Comparison of ENCODE assay signal across 17 cellular contexts in genomic region chr3:150727653-150728502, GRCh38. TPM values are rescaled to one million over a fixed set of nuclear protein-coding genes. Genes with fewer than 3 reads are reported as not detected.
A peak's percentile ranks its signal among the peaks of the same experiment; 100 is the strongest.
DNase-seq lines count a peak whose midpoint lies in the region; ATAC-seq, FAIRE-seq and TF ChIP-seq lines count a peak whose summit lies in the region.
"Had no signal": no experiment of that assay in that cellular context is flagged by ENCODE, and none has a peak within 500 bp of the region (broad histone marks: within the 10 kb centered on the region; RNA-seq: fewer than 3 reads in every experiment).

No MANE protein-coding gene starts in this region.

- H3K4me3 ChIP-seq in K562 (no peak overlapping the region), right cardiac atrium (ENCODE audit: low read length) (no peak overlapping the region), upper lobe of left lung (no peak overlapping the region)
- H3K4me3 ChIP-seq: GM23248 had no signal

- TF ChIP-seq CTCF in K562 (IDR thresholded peaks at IDR 0.05 in 2 of 3, conservative IDR thresholded peaks at IDR 0.05 in 1 of 3; ENCODE audit: insufficient read depth in 2 of 3, low read depth in 1 of 3, low read length in 3 of 3) (no peak), upper lobe of left lung (IDR thresholded peaks at IDR 0.05) (no peak)

- CTCF ChIA-PET in K562 (lab: Yijun Ruan, JAX; ENCODE audit: low intra/inter-chr PET ratio): no interaction called here

- H3K9ac ChIP-seq in K562 (ENCODE audit: insufficient read depth in 1 of 2, low read depth in 2 of 2, low read length in 2 of 2): peak overlapping the region; percentile 73 to 85; a peak in 3 of 4 replicates
- H3K9ac ChIP-seq: GM23248 had no signal

- peak in 1 of 2 experiments; percentile 27; a peak in 1 of 4 replicates for TF ChIP-seq RAD21 in K562 (CRISPR knock-in tag; conservative IDR thresholded peaks at IDR 0.05 in 1 of 2, IDR thresholded peaks at IDR 0.05 in 1 of 2)

- no peak overlapping the region for H3K4me3 Mint-ChIP-seq in activated T-cell treated with anti-CD3 and anti-CD28 coated beads, Interleukin-2, amount 50 U/mL, for 24 hours
- H3K4me3 Mint-ChIP-seq: CD4-positive, CD25-positive, alpha-beta regulatory T cell had no signal

- POLR2A ChIA-PET in K562 (lab: Yijun Ruan, JAX): interaction anchor here (0.6 to 2.4 kb wide), 8 partner anchors 10 to 125 kb away, joined by 3 to 9 read pairs (median 4); partner anchors contain the start of genes SELENOT and SIAH2

- TF ChIP-seq POLR2A in K562 (conservative IDR thresholded peaks at IDR 0.05) (0 out of 2 replicates have a peak, but pooled peaks have one; percentile 47), upper lobe of left lung (IDR thresholded peaks at IDR 0.05) (peak in 1 of 4 donors; percentile 72)

- H3K27ac ChIP-seq in K562 (ENCODE audit: extremely low read depth, low read depth, low read length): peak overlapping the region; percentile 94
- no peak overlapping the region for H3K27ac ChIP-seq in right cardiac atrium (ENCODE audit: low read length)
- peak overlapping the region in 3 of 4 donors; percentile 36 to 69 (median 45) for H3K27ac ChIP-seq in upper lobe of left lung
- H3K27ac ChIP-seq: 22Rv1, GM23248, neutrophil had no signal

- no peaks in the 10 kb centered on the region for H3K9me3 Mint-ChIP-seq in activated T-cell treated with anti-CD3 and anti-CD28 coated beads, Interleukin-2, amount 50 U/mL, for 24 hours
- H3K9me3 Mint-ChIP-seq: CD4-positive, CD25-positive, alpha-beta regulatory T cell had no signal

- H3K27me3 Mint-ChIP-seq in activated T-cell treated with anti-CD3 and anti-CD28 coated beads, Interleukin-2, amount 50 U/mL, for 24 hours: no peaks in the 10 kb centered on the region
- H3K27me3 Mint-ChIP-seq: CD4-positive, CD25-positive, alpha-beta regulatory T cell had no signal

- no peaks in the 10 kb centered on the region for H3K9me1 ChIP-seq in K562 (ENCODE audit: control insufficient read depth, insufficient read depth, low read length)

- H3K4me1 Mint-ChIP-seq in activated T-cell treated with anti-CD3 and anti-CD28 coated beads, Interleukin-2, amount 50 U/mL, for 24 hours (ENCODE audit: low read depth): peaks cover 13% of the 10 kb centered on the region

- H3K79me2 ChIP-seq in K562 (ENCODE audit: control insufficient read depth, insufficient read depth, low read length): no peaks in the 10 kb centered on the region

- TSS peak; percentile 82 for BruUV-seq in K562 (replicated peaks; lab: Mats Ljungman, UMichigan)

- in situ Hi-C loops in K562 (cut with MboI): loop anchor here (10.0 kb wide), 1 partner anchor 117 kb away; no protein-coding TSS in a partner anchor

- no peaks in the 10 kb centered on the region for H3K36me3 ChIP-seq in K562 (ENCODE audit: control insufficient read depth, insufficient read depth, low read length)
- no peaks in the 10 kb centered on the region for H3K36me3 ChIP-seq in upper lobe of left lung
- H3K36me3 ChIP-seq: neutrophil had no signal

- TF ChIP-seq EP300 in K562 (IDR thresholded peaks at IDR 0.05; ENCODE audit: low read length) (peak; percentile 73), upper lobe of left lung (IDR thresholded peaks at IDR 0.05) (peak in 2 of 4 donors; percentile 70 to 76)

- DNase-seq in NCI-H1092 treated with DMSO at 0.1 percent for 48 hours (lab: John Stamatoyannopoulos, UW) (peak; percentile 19), NCI-H1092 (lab: John Stamatoyannopoulos, UW) (no peak), K562 (ENCODE audit: extremely low read depth in 1 of 4, low spot score in 3 of 4) (peak; percentile 77 to 92 (median 78)), right cardiac atrium (peak in 2 of 3 donors; percentile 29 to 52), upper lobe of left lung (peak in 1 of 2 donors; percentile 50), GF-D8 (lab: John Stamatoyannopoulos, UW) (no peak)
- DNase-seq in activated CD4-positive, CD25-positive, alpha-beta regulatory T cell treated with anti-CD3 and anti-CD28 coated beads, Interleukin-2, amount 50 U/mL, for 72 hours: no peak
- DNase-seq in activated T-cell treated with anti-CD3 and anti-CD28 coated beads, Interleukin-2, amount 50 U/mL, for 24 hours: no peak
- DNase-seq: activated CD8-positive, alpha-beta memory T cell treated with anti-CD3 and anti-CD28 coated beads for 24 hours; activated effector memory CD4-positive, alpha-beta T cell treated with Interleukin-2 at 50 U/mL for 16 hours; CD4-positive, CD25-positive, alpha-beta regulatory T cell; EL; GM23248; stimulated activated naive CD4-positive, alpha-beta T cell had no signal

- H3K4me2 ChIP-seq in K562 (ENCODE audit: insufficient read depth, low read length): peak overlapping the region; percentile 65

- ATAC-seq in K562: peak; percentile 87
- ATAC-seq in right cardiac atrium: peak; percentile 81 to 83
- peak in 1 of 2 donors; percentile 89 for ATAC-seq in upper lobe of left lung (ENCODE audit: low FRiP score in 2 of 2)

- no peaks in the 10 kb centered on the region for H3K27me3 ChIP-seq in K562 (ENCODE audit: control insufficient read depth in 2 of 2, insufficient read depth in 2 of 2, low read length in 2 of 2)
- H3K27me3 ChIP-seq in right cardiac atrium (ENCODE audit: control insufficient read depth, insufficient read depth): no peaks in the 10 kb centered on the region
- H3K27me3 ChIP-seq in upper lobe of left lung: no peaks in the 10 kb centered on the region
- H3K27me3 ChIP-seq: neutrophil had no signal

- H2AFZ ChIP-seq in K562 (ENCODE audit: low read depth, low read length): peak overlapping the region; percentile 92
- H2AFZ ChIP-seq: GM23248 had no signal

- no peaks in the 10 kb centered on the region for H3K36me3 Mint-ChIP-seq in activated T-cell treated with anti-CD3 and anti-CD28 coated beads, Interleukin-2, amount 50 U/mL, for 24 hours (ENCODE audit: low read depth)

- H3K9me3 ChIP-seq in K562 (replicated peaks; ENCODE audit: control insufficient read depth, insufficient read depth, low read depth, low read length) (no peaks in the 10 kb centered on the region), right cardiac atrium (ENCODE audit: control insufficient read depth, low read length) (no peaks in the 10 kb centered on the region), upper lobe of left lung (no peaks in the 10 kb centered on the region)
- H3K9me3 ChIP-seq: neutrophil had no signal

- 22% methylated on average over 19 of the region's 19 CpGs for WGBS in K562 (ENCODE audit: insufficient coverage, low coverage, missing lambda C conversion rate)
- WGBS in right cardiac atrium: 86% methylated on average over 19 of the region's 19 CpGs
- 83 to 89% methylated on average over 19 of the region's 19 CpGs for WGBS in upper lobe of left lung, 2 donors

- peak; percentile 95 for FAIRE-seq in K562 (lab: Jason Lieb, UNC)

- no peaks in the 10 kb centered on the region for H4K20me1 ChIP-seq in K562 (replicated peaks; ENCODE audit: control insufficient read depth, insufficient read depth, low read length)

- peaks cover 40 to 63% of the 10 kb centered on the region in 2 experiments for H3K4me1 ChIP-seq in K562 (replicated peaks in 1 of 2; ENCODE audit: control insufficient read depth in 2 of 2, insufficient read depth in 2 of 2, low read length in 2 of 2)
- H3K4me1 ChIP-seq in right cardiac atrium (ENCODE audit: control insufficient read depth, insufficient read depth, low read length): peaks cover 4% of the 10 kb centered on the region
- no peaks in the 10 kb centered on the region for H3K4me1 ChIP-seq in upper lobe of left lung

- intact Hi-C loops in K562 (cut with micrococcal nuclease): loop anchor here (1.0 to 10.0 kb wide), 2 partner anchors 35 to 107 kb away; partner anchors contain the start of gene SIAH2
- intact Hi-C loops in right cardiac atrium (cut with DNase I): loop anchor here in 3 of 4 donors (10.0 kb wide), 2 partner anchors 57 to 417 kb away; no protein-coding TSS in a partner anchor

- no peak overlapping the region for H3K27ac Mint-ChIP-seq in activated T-cell treated with anti-CD3 and anti-CD28 coated beads, Interleukin-2, amount 50 U/mL, for 24 hours
- H3K27ac Mint-ChIP-seq: CD4-positive, CD25-positive, alpha-beta regulatory T cell had no signal

RNA-seq across cellular contexts. Expression of gene ERICH6, which starts 24.2 kb away (rescaled TPM):
- 0.14 TPM in 1 of 2 replicates, not detected in the other for total RNA-seq in K562 (2011; cell fraction: chromatin; rRNA removed; ENCODE audit: low replicate concordance)
- not detected in 2 replicates for total RNA-seq in K562 (2011; cell fraction: nucleolus; rRNA removed)
- not detected in 2 replicates for total RNA-seq in K562 (2011; cell fraction: nucleoplasm; rRNA removed)
- total RNA-seq in K562 (2014; rRNA removed) (not detected in 2 replicates), K562 (2014; rRNA removed; fragmentation: Illumina TruSeq; extraction: Trizol) (not detected in 2 replicates), K562 (2015; rRNA removed; fragmentation: Illumina TruSeq; extraction: Trizol) (not detected in 2 replicates), K562 (2021) (not detected in 2 replicates), right cardiac atrium (under 1 TPM in 2 of 4 donors, not detected in 2; 0.35 to 0.37 TPM), upper lobe of left lung (1 to 10 TPM in 1 of 6 donors, not detected in 5; 2.1 TPM)
- polyA plus RNA-seq in K562 (2011; rRNA removed) (not detected in 2 replicates), K562 (2014; fragmentation: Illumina TruSeq; extraction: Trizol) (not detected in 2 replicates), K562 (2014; fragmentation: Nextera tagmentation; extraction: Ambion mirVana) (not detected), K562 (2014; rRNA removed) (not detected in 2 replicates), right cardiac atrium (not detected)
- not detected in 2 replicates for polyA plus RNA-seq in K562 (2011; cell fraction: cytosol; rRNA removed)
- polyA plus RNA-seq in K562 (2011; cell fraction: nucleus; rRNA removed): not detected in 2 replicates
- polyA plus RNA-seq in K562 (2012): not detected in 2 replicates
- polyA minus RNA-seq in K562 (2011; rRNA and poly(A)+ RNA removed): not detected in 2 replicates
- polyA minus RNA-seq in K562 (2011; cell fraction: cytosol; rRNA and poly(A)+ RNA removed): not detected in 2 replicates
- 0.13 TPM in 1 of 2 replicates, not detected in the other for polyA minus RNA-seq in K562 (2011; cell fraction: nucleus; rRNA and poly(A)+ RNA removed)
- total RNA-seq: CD4-positive, CD25-positive, alpha-beta regulatory T cell; GM23248; skeletal muscle tissue had no signal

RNA-seq across cellular contexts. Expression of gene SIAH2, which starts 35.1 kb away (rescaled TPM):
- total RNA-seq in K562 (2011; cell fraction: chromatin; rRNA removed; ENCODE audit: low replicate concordance): 10.4 and 14.0 TPM in 2 replicates
- total RNA-seq in K562 (2011; cell fraction: nucleolus; rRNA removed): 19.2 and 21.1 TPM in 2 replicates
- 14.0 and 17.1 TPM in 2 replicates for total RNA-seq in K562 (2011; cell fraction: nucleoplasm; rRNA removed)
- total RNA-seq in K562 (2014; rRNA removed) (39.0 and 52.8 TPM in 2 replicates), K562 (2014; rRNA removed; fragmentation: Illumina TruSeq; extraction: Trizol) (22.6 and 23.4 TPM in 2 replicates), K562 (2015; rRNA removed; fragmentation: Illumina TruSeq; extraction: Trizol) (24.6 and 24.8 TPM in 2 replicates), K562 (2021) (32.9 and 33.6 TPM in 2 replicates), right cardiac atrium (10 to 100 TPM; 15.4 to 18.6 (median 18.2) TPM), upper lobe of left lung (10 to 100 TPM; 17.6 to 45.0 (median 31.7) TPM)
- polyA plus RNA-seq in K562 (2011; rRNA removed) (34.9 and 37.8 TPM in 2 replicates), K562 (2014; fragmentation: Illumina TruSeq; extraction: Trizol) (26.9 and 34.4 TPM in 2 replicates), K562 (2014; fragmentation: Nextera tagmentation; extraction: Ambion mirVana) (1 to 10 TPM; 4.8 to 7.5 TPM), K562 (2014; rRNA removed) (29.9 and 34.5 TPM in 2 replicates), right cardiac atrium (9.9 TPM)
- 51.5 and 163 TPM in 2 replicates for polyA plus RNA-seq in K562 (2011; cell fraction: cytosol; rRNA removed)
- polyA plus RNA-seq in K562 (2011; cell fraction: nucleus; rRNA removed): 35.1 and 65.2 TPM in 2 replicates
- polyA plus RNA-seq in K562 (2012): 19.7 and 22.9 TPM in 2 replicates
- polyA minus RNA-seq in K562 (2011; rRNA and poly(A)+ RNA removed): 25.2 and 48.9 TPM in 2 replicates
- polyA minus RNA-seq in K562 (2011; cell fraction: cytosol; rRNA and poly(A)+ RNA removed): 32.4 and 42.9 TPM in 2 replicates
- 12.4 and 12.8 TPM in 2 replicates for polyA minus RNA-seq in K562 (2011; cell fraction: nucleus; rRNA and poly(A)+ RNA removed)

Comparison
In these comparisons a context has a peak if more than half of its experiments do, and no peak if none do; other contexts are left out.
1. DNase-seq: peak in NCI-H1092 treated with DMSO at 0.1 percent for 48 hours (single experiment), K562 (4 of 4) and right cardiac atrium (2 of 3); none in NCI-H1092 (single experiment), activated CD4-positive, CD25-positive, alpha-beta regulatory T cell treated with anti-CD3 and anti-CD28 coated beads, Interleukin-2, amount 50 U/mL, for 72 hours (single experiment), activated T-cell treated with anti-CD3 and anti-CD28 coated beads, Interleukin-2, amount 50 U/mL, for 24 hours (single experiment) and GF-D8 (single experiment).